ENCODE assay signal across 8 cellular contexts in the genomic region with DNA sequence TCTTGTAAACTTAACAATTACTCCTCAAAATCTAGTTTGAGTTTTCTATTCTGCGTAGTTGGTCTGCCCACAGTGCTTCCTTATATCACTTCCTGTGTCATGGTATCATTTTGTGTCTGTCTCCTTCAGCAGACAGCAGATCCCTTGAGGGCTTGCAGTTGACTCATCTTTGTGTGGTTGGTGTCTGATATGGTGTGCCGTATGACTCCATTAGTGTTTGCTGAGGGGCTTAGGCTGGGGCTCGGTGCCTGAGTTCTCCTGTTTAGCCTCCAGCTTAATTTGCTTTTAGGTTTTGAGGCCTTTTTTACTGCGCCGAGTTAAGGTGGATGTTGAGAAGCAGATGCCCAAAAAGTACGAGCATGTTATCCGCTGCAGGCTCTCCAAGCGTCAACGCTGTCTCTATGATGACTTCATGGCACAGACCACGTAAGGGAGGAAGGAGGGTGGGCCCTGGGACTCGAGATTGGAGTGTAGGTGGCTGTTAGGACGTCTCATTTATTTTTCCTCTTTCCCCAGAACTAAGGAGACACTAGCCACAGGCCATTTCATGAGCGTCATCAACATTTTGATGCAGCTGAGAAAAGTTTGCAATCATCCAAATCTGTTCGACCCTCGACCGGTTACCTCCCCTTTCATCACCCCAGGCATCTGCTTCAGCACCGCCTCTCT. TPM values are rescaled to one million over a fixed set of nuclear protein-coding genes. Genes with fewer than 3 reads are reported as not detected.
A peak's percentile ranks its signal among the peaks of the same experiment; 100 is the strongest.
DNase-seq lines count a peak whose midpoint lies in the region; ATAC-seq and TF ChIP-seq lines count a peak whose summit lies in the region.

No MANE protein-coding gene starts in this region.

- TF ChIP-seq CTCF in HFFc6 (IDR thresholded peaks at IDR 0.05) = no peak

- peak overlapping the region; percentile 46 for H3K4me3 Mint-ChIP-seq in HFFc6

- peaks cover 66% of the 10 kb centered on the region for H3K36me3 Mint-ChIP-seq in HFFc6 (ENCODE audit: low read depth)

- no peaks in the 10 kb centered on the region for H3K9me3 Mint-ChIP-seq in HFFc6

- peaks cover 5% of the 10 kb centered on the region for H3K27me3 Mint-ChIP-seq in HFFc6 (ENCODE audit: insufficient read depth)

- DNase-seq in HFFc6 (peak; percentile 40), epidermal melanocyte (ENCODE audit: insufficient read length, low spot score) (peak; percentile 62), D341Med (ENCODE audit: low spot score) (no peak), COLO668 (lab: John Stamatoyannopoulos, UW; ENCODE audit: unreplicated experiment) (no peak), NCI-H2171 (lab: John Stamatoyannopoulos, UW) (no peak)
- DNase-seq in activated CD4-positive, alpha-beta T cell treated with anti-CD3 and anti-CD28 coated beads for 4 hours = peak; percentile 38 to 47
- DNase-seq in stimulated activated CD8-positive, alpha-beta memory T cell treated with anti-CD3 and anti-CD28 coated beads, Interleukin-12 subunit alpha, Interleukin-12 subunit beta, amount 100 ng/mL, for 1 hour (ENCODE audit: low read depth) = peak; percentile 25

- no peak for ATAC-seq in GM18502 (IDR thresholded peaks at IDR 0.05; ENCODE audit: poor library complexity, unreplicated experiment)

- peaks cover 40% of the 10 kb centered on the region for H3K4me1 Mint-ChIP-seq in HFFc6 (ENCODE audit: low read depth)

- H3K27ac Mint-ChIP-seq in HFFc6 = peak overlapping the region; percentile 88

RNA-seq across cellular contexts. Expression of a gene that starts 16.9 kb away (rescaled TPM):
- total RNA-seq in HFFc6 (2021; fragmentation: NEBNext Ultra II Directional; extraction: Animal tissue kit (Norgen Biotek cat#: 25700)) = 10 to 100 TPM; 43.4 to 48.1 (median 45.9) TPM

RNA-seq across cellular contexts. Expression of a gene that starts 32.3 kb away (rescaled TPM):
- 10 to 100 TPM; 26.6 to 31.0 (median 27.7) TPM for total RNA-seq in HFFc6 (2021; fragmentation: NEBNext Ultra II Directional; extraction: Animal tissue kit (Norgen Biotek cat#: 25700))

RNA-seq across cellular contexts. Expression of a gene that starts 46.0 kb away (rescaled TPM):
- 1 to 10 TPM; 4.3 to 7.6 (median 5.1) TPM for total RNA-seq in HFFc6 (2021; fragmentation: NEBNext Ultra II Directional; extraction: Animal tissue kit (Norgen Biotek cat#: 25700))

RNA-seq across cellular contexts. Expression of a gene that starts 46.2 kb away (rescaled TPM):
- 100 to 1,000 TPM in 5 of 6 experiments, 10 to 100 TPM in 1; 98.2 to 120 (median 104) TPM for total RNA-seq in HFFc6 (2021; fragmentation: NEBNext Ultra II Directional; extraction: Animal tissue kit (Norgen Biotek cat#: 25700))

RNA-seq across cellular contexts. Expression of a gene that starts 57.7 kb away (rescaled TPM):
- total RNA-seq in HFFc6 (2021; fragmentation: NEBNext Ultra II Directional; extraction: Animal tissue kit (Norgen Biotek cat#: 25700)) = 10 to 100 TPM; 54.1 to 72.1 (median 64.5) TPM

Comparison
In these comparisons a context has a peak if more than half of its experiments do, and no peak if none do; other contexts are left out.
1. DNase-seq: peak in HFFc6 (single experiment), activated CD4-positive, alpha-beta T cell treated with anti-CD3 and anti-CD28 coated beads for 4 hours (2 of 2), epidermal melanocyte (single experiment) and stimulated activated CD8-positive, alpha-beta memory T cell treated with anti-CD3 and anti-CD28 coated beads, Interleukin-12 subunit alpha, Interleukin-12 subunit beta, amount 100 ng/mL, for 1 hour (single experiment); none in D341Med (single experiment), COLO668 (single experiment) and NCI-H2171 (single experiment).